Comparison of ENCODE assay signal across 9 cellular contexts in the genomic region with DNA sequence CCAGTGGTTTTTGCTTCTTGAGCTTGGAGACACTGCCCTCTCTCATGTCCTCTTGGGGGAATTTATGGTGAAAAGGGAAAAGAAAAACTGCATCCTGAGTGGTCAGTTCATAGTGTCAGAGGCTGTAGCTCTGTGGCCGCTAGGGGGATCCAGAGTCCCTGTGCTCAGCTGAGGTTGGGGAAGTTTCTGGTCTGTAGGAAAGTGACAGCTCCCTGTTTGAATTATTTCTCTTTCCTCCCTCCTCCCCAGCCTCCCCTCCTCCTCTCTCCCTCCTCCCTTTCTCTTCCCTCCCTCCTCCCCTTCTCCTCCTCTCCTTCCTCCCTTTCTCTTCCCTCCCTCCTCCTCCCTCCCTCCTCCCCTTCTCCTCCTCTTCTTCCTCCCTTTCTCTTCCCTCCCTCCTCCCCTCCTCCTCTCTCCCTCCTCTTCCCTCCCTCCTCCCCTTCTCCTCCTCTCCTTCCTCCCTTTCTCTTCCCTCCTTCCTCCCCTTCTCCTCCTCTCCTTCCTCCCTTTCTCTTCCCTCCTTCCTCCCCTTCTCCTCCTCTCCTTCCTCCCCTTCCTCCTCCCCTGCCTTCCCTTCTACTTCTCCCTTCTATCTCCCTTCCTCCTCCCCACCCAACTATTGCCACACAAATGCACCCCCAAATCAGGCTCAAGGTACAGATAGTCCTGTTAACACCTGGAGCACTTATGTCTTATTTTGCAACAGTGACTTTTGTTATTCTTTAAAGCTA.
DNase-seq lines count a peak whose midpoint lies in the region; ATAC-seq and TF ChIP-seq lines count a peak whose summit lies in the region.
"Had no signal": no experiment of that assay in that cellular context is flagged by ENCODE, and none has a peak within 500 bp of the region (broad histone marks: within the 10 kb centered on the region; RNA-seq: fewer than 3 reads in every experiment).

No MANE protein-coding gene starts in this region.

- peaks cover 17% of the 10 kb centered on the region for H3K27me3 ChIP-seq in CD4-positive, alpha-beta T cell (ENCODE audit: control insufficient read depth, insufficient read depth, low read length)

- no peaks in the 10 kb centered on the region for H3K9me3 Mint-ChIP-seq in CD4-positive, alpha-beta T cell
- H3K9me3 Mint-ChIP-seq in activated T-helper 17 cell treated with anti-CD3 and anti-CD28 coated beads, Interleukin-2, amount 50 U/mL, for 72 hours: no peaks in the 10 kb centered on the region
- no peaks in the 10 kb centered on the region for H3K9me3 Mint-ChIP-seq in progenitor cell of endocrine pancreas (ENCODE audit: low read depth)
- H3K9me3 Mint-ChIP-seq: T-helper 1 cell treated with Interleukin-12 subunit alpha and Interleukin-12 subunit beta and Interleukin-4 antibody, amounts not matched to agents 30 μg/mL and 1 μg/mL, for 36 hours had no signal

- H3K4me3 Mint-ChIP-seq in CD4-positive, alpha-beta T cell: no peak overlapping the region
- H3K4me3 Mint-ChIP-seq in activated T-helper 17 cell treated with anti-CD3 and anti-CD28 coated beads, Interleukin-2, amount 50 U/mL, for 72 hours: no peak overlapping the region
- no peak overlapping the region for H3K4me3 Mint-ChIP-seq in progenitor cell of endocrine pancreas (ENCODE audit: low read depth)
- H3K4me3 Mint-ChIP-seq: T-helper 1 cell treated with Interleukin-12 subunit alpha and Interleukin-12 subunit beta and Interleukin-4 antibody, amounts not matched to agents 30 μg/mL and 1 μg/mL, for 36 hours had no signal

- no peak for ATAC-seq in CD4-positive, alpha-beta T cell (ENCODE audit: poor library complexity)
- ATAC-seq in GM19372 (IDR thresholded peaks at IDR 0.05; ENCODE audit: low read depth, unreplicated experiment): peak; percentile 81
- peak; percentile 61 for ATAC-seq in activated T-helper 17 cell treated with anti-CD3 and anti-CD28 coated beads, Interleukin-2, amount 50 U/mL, for 72 hours (replicated peaks)
- peak; percentile 80 for ATAC-seq in Right ventricle myocardium inferior
- no peak for ATAC-seq in GM21528 (IDR thresholded peaks at IDR 0.05; ENCODE audit: low FRiP score, unreplicated experiment)

- no peak overlapping the region for H3K27ac ChIP-seq in CD4-positive, alpha-beta T cell (ENCODE audit: low read depth, low read length)

- TF ChIP-seq CTCF in CD4-positive, alpha-beta T cell (IDR thresholded peaks at IDR 0.05): peak; percentile 53
- TF ChIP-seq CTCF in progenitor cell of endocrine pancreas (IDR thresholded peaks at IDR 0.05; ENCODE audit: unreplicated experiment): peak; percentile 90

- no peak overlapping the region for H3K27ac Mint-ChIP-seq in CD4-positive, alpha-beta T cell
- no peak overlapping the region for H3K27ac Mint-ChIP-seq in activated T-helper 17 cell treated with anti-CD3 and anti-CD28 coated beads, Interleukin-2, amount 50 U/mL, for 72 hours
- no peak overlapping the region for H3K27ac Mint-ChIP-seq in progenitor cell of endocrine pancreas
- H3K27ac Mint-ChIP-seq: T-helper 1 cell treated with Interleukin-12 subunit alpha and Interleukin-12 subunit beta and Interleukin-4 antibody, amounts not matched to agents 30 μg/mL and 1 μg/mL, for 36 hours had no signal

- H3K36me3 Mint-ChIP-seq in CD4-positive, alpha-beta T cell (ENCODE audit: low read depth): no peaks in the 10 kb centered on the region
- H3K36me3 Mint-ChIP-seq in activated T-helper 17 cell treated with anti-CD3 and anti-CD28 coated beads, Interleukin-2, amount 50 U/mL, for 72 hours (ENCODE audit: low read depth): no peaks in the 10 kb centered on the region
- H3K36me3 Mint-ChIP-seq in progenitor cell of endocrine pancreas (ENCODE audit: insufficient read depth): no peaks in the 10 kb centered on the region

- no peaks in the 10 kb centered on the region for H3K9me3 ChIP-seq in CD4-positive, alpha-beta T cell (ENCODE audit: control insufficient read depth, low read length)

- peak in 2 of 10 experiments; percentile 5 to 6 for DNase-seq in CD4-positive, alpha-beta T cell
- peak; percentile 65 for DNase-seq in HT1080 (ENCODE audit: low read depth)
- peak; percentile 59 for DNase-seq in NOMO-1 treated with DMSO at 0.1 percent for 48 hours (lab: John Stamatoyannopoulos, UW; ENCODE audit: unreplicated experiment)
- DNase-seq in Right ventricle myocardium inferior (ENCODE audit: missing footprints): peak; percentile 84
- peak; percentile 52 for DNase-seq in progenitor cell of endocrine pancreas (ENCODE audit: low spot score, unreplicated experiment)

- POLR2A ChIA-PET in CD4-positive, alpha-beta T cell (lab: Charles Lee): no interaction called here

- H3K27me3 Mint-ChIP-seq in CD4-positive, alpha-beta T cell: peaks cover 55% of the 10 kb centered on the region
- H3K27me3 Mint-ChIP-seq in activated T-helper 17 cell treated with anti-CD3 and anti-CD28 coated beads, Interleukin-2, amount 50 U/mL, for 72 hours: peaks cover 37% of the 10 kb centered on the region
- H3K27me3 Mint-ChIP-seq in progenitor cell of endocrine pancreas: peaks cover 5% of the 10 kb centered on the region

- CTCF ChIA-PET in CD4-positive, alpha-beta T cell (lab: Charles Lee): no interaction called here

- H3K4me1 Mint-ChIP-seq in CD4-positive, alpha-beta T cell (ENCODE audit: low read depth): no peaks in the 10 kb centered on the region
- H3K4me1 Mint-ChIP-seq in activated T-helper 17 cell treated with anti-CD3 and anti-CD28 coated beads, Interleukin-2, amount 50 U/mL, for 72 hours: no peaks in the 10 kb centered on the region
- peaks cover 6% of the 10 kb centered on the region for H3K4me1 Mint-ChIP-seq in progenitor cell of endocrine pancreas (ENCODE audit: low read depth)

- intact Hi-C loops in CD4-positive, alpha-beta T cell (cut with DNase I, micrococcal nuclease): no loop called here
- intact Hi-C loops in Right ventricle myocardium inferior (cut with DNase I): loop anchor here (2.0 to 5.0 kb wide), 3 partner anchors 42 to 415 kb away; a partner anchor contains a TSS

Comparison
In these comparisons a context has a peak if more than half of its experiments do, and no peak if none do; other contexts are left out.
1. ATAC-seq: peak in GM19372 (single experiment), activated T-helper 17 cell treated with anti-CD3 and anti-CD28 coated beads, Interleukin-2, amount 50 U/mL, for 72 hours (single experiment) and Right ventricle myocardium inferior (single experiment); none in CD4-positive, alpha-beta T cell (single experiment) and GM21528 (single experiment).